Comparison of ENCODE assay signal across 8 cellular contexts in the genomic region with DNA sequence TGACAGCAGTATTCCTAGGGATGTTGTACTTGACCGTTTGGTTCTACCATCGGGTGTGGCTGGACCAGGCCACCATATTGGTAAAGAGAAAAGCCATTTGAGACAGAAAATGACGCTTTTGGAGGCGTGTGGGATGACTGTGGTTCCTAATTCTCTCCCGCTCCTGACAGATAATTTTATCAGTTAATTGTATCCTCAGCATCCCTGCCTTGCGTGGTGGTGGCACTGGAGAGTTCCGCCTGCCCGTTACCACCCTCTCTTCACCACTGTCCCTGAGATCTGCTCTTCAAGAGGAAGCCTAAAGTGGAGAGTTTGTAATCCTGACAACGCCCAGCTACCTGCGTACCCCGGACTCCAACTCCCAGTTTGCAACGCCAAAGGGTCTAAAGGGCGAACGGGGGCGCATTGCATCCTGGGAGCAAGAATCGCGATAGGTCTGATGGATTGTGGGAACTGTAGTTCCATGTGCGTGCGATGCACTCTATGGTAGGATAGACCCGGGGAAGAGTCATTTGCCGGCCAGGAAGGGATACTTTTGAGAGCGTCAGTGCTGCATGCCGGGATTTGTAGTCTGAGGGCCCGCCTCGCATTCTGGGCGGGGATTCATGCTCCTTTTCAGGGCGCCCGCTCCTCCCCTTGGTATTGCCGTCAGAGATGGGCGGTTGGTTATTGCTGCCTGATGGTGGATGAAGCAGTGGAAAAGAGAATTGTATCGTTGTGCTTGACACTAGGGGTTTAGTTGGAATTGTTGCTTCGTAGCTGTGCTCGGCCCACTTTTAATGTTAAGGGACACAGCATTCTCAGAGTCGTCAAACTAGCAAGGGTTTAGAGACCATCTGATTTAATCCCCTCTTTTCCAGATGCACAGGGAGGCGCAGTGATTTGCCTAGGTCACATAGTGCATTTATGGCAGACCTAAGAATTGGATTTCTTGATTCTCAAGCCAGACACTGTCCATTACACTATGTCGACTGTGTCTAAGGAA. TPM values are rescaled to one million over a fixed set of nuclear protein-coding genes. Genes with fewer than 3 reads are reported as not detected.
DNase-seq lines count a peak whose midpoint lies in the region; ATAC-seq and TF ChIP-seq lines count a peak whose summit lies in the region.

No MANE protein-coding gene starts in this region.

- ATAC-seq in GM21619 (IDR thresholded peaks at IDR 0.05; ENCODE audit: unreplicated experiment) (peak; percentile 59), mucosa of descending colon (peak; percentile 78)

- H3K9me3 ChIP-seq in mucosa of descending colon, result no peaks in the 10 kb centered on the region

- H3K4me1 ChIP-seq in mucosa of descending colon (ENCODE audit: low read depth), result peaks cover 16% of the 10 kb centered on the region

- peak; percentile 94 for TF ChIP-seq POLR2A in erythroblast (IDR thresholded peaks at IDR 0.05; ENCODE audit: low read length)

- no peaks in the 10 kb centered on the region for H3K36me3 ChIP-seq in mucosa of descending colon (ENCODE audit: low read depth)

- DNase-seq in DMS53 (lab: John Stamatoyannopoulos, UW) (peak; percentile 99), OCI-M1 (lab: John Stamatoyannopoulos, UW) (peak; percentile 100), activated T-cell treated with anti-CD3 and anti-CD28 coated beads for 48 hours (ENCODE audit: low read depth) (peak; percentile 89), erythroblast (lab: John Stamatoyannopoulos, UW) (peak; percentile 98 to 99), mucosa of descending colon (peak; percentile 94 to 98 (median 97))
- peak; percentile 87 to 93 for DNase-seq in stimulated activated CD8-positive, alpha-beta memory T cell treated with anti-CD3 and anti-CD28 coated beads, Interleukin-4, amount 100 ng/mL, for 1 hour (ENCODE audit: low read depth in 2 of 2, low spot score in 1 of 2)

- no peak for TF ChIP-seq EP300 in Ishikawa (IDR thresholded peaks at IDR 0.05; ENCODE audit: borderline replicate concordance)

- TF ChIP-seq RAD21 in Ishikawa (IDR thresholded peaks at IDR 0.05; ENCODE audit: low read depth), result no peak

- peak overlapping the region; percentile 54 for H3K4me3 ChIP-seq in mucosa of descending colon

- TF ChIP-seq CTCF in mucosa of descending colon (IDR thresholded peaks at IDR 0.05), result no peak

- intact Hi-C loops in mucosa of descending colon (cut with DNase I, micrococcal nuclease), result no loop called here

TF ChIP-seq in Ishikawa, 13 proteins besides CTCF, POLR2A, EP300 and RAD21:
- TF ChIP-seq CREB1 (IDR thresholded peaks at IDR 0.05; ENCODE audit: low read depth) (peak; percentile 60), FOXM1 (IDR thresholded peaks at IDR 0.05; ENCODE audit: borderline replicate concordance, low read depth) (0 out of 2 replicates have a peak, but pooled peaks have one; percentile 32), TCF12 (IDR thresholded peaks at IDR 0.05; ENCODE audit: low read depth) (peak; percentile 72), ZBTB7A (IDR thresholded peaks at IDR 0.05; ENCODE audit: low read depth) (no peak), YY1 (IDR thresholded peaks at IDR 0.05; ENCODE audit: low read depth) (peak; percentile 86), EGR1 (IDR thresholded peaks at IDR 0.05) (peak; percentile 51), NFIC (IDR thresholded peaks at IDR 0.05) (0 out of 2 replicates have a peak, but pooled peaks have one; percentile 26), CEBPB (IDR thresholded peaks at IDR 0.05) (no peak)
- TF ChIP-seq, protein P1, sequence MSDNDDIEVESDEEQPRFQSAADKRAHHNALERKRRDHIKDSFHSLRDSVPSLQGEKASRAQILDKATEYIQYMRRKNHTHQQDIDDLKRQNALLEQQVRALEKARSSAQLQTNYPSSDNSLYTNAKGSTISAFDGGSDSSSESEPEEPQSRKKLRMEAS (IDR thresholded peaks at IDR 0.05), result peak; percentile 48; the same call in 1 of the 2 replicates

RNA-seq across cellular contexts. Expression of a gene that starts 1.0 kb away (rescaled TPM):
- total RNA-seq in mucosa of descending colon, result 10 to 100 TPM; 35.9 to 59.7 (median 39.2) TPM

RNA-seq across cellular contexts. Expression of a gene that starts 49.4 kb away (rescaled TPM):
- 10 to 100 TPM in 1 of 3 donors, 1 to 10 TPM in 2; 7.1 to 10.1 (median 7.3) TPM for total RNA-seq in mucosa of descending colon

RNA-seq across cellular contexts. Expression of a gene that starts 53.5 kb away (rescaled TPM):
- total RNA-seq in mucosa of descending colon, result 1 to 10 TPM in 1 of 3 donors, under 1 TPM in 1, not detected in 1; 0.31 to 1.0 TPM

RNA-seq across cellular contexts. Expression of a gene that starts 54.8 kb away (rescaled TPM):
- 10 to 100 TPM; 87.9 to 98.0 (median 89.8) TPM for total RNA-seq in mucosa of descending colon

Comparison
In these comparisons a context has a peak if more than half of its experiments do, and no peak if none do; other contexts are left out.
1. Peak in every context shown above with its lines: DNase-seq, ATAC-seq and H3K4me3 ChIP-seq.